ENCODE assay signal across 16 cellular contexts in genomic region chr6:46306429-46306828, GRCh38.
DNase-seq lines count a peak whose midpoint lies in the region; ATAC-seq and TF ChIP-seq lines count a peak whose summit lies in the region.
"Had no signal": no experiment of that assay in that cellular context is flagged by ENCODE, and none has a peak within 500 bp of the region (broad histone marks: within the 10 kb centered on the region; RNA-seq: fewer than 3 reads in every experiment).

No MANE protein-coding gene starts in this region.

- no peak overlapping the region for H3K27ac ChIP-seq in left ventricle myocardium inferior (replicated peaks)
- H3K27ac ChIP-seq in right atrium auricular region: no peak overlapping the region
- H3K27ac ChIP-seq: 22Rv1; A549; BLaER1 treated with 17β-estradiol and CSF1 and Interleukin-3, amounts not matched to agents 10 nM and 100 nM; C4-2B had no signal

- H3K9me3 ChIP-seq in left ventricle myocardium inferior (replicated peaks) (no peaks in the 10 kb centered on the region), right atrium auricular region (no peaks in the 10 kb centered on the region)
- H3K9me3 ChIP-seq: A549, Caco-2 had no signal

- TF ChIP-seq CTCF in left ventricle myocardium inferior (IDR thresholded peaks at IDR 0.05; ENCODE audit: borderline replicate concordance) (no peak), right atrium auricular region (IDR thresholded peaks at IDR 0.05) (no peak)

- peaks cover 45% of the 10 kb centered on the region for H3K4me1 ChIP-seq in left ventricle myocardium inferior
- peaks cover 0 to 15% of the 10 kb centered on the region in 2 donors for H3K4me1 ChIP-seq in right atrium auricular region
- H3K4me1 ChIP-seq: A549; BLaER1 treated with 17β-estradiol and CSF1 and Interleukin-3, amounts not matched to agents 10 nM and 100 nM; Caco-2 had no signal

- H3K36me3 ChIP-seq in left ventricle myocardium inferior (no peaks in the 10 kb centered on the region), right atrium auricular region (no peaks in the 10 kb centered on the region)
- H3K36me3 ChIP-seq: BLaER1 treated with 17β-estradiol and CSF1 and Interleukin-3, amounts not matched to agents 10 nM and 100 nM had no signal

- no peak overlapping the region for H3K4me3 ChIP-seq in left ventricle myocardium inferior
- no peak overlapping the region for H3K4me3 ChIP-seq in right atrium auricular region
- H3K4me3 ChIP-seq: A549; BLaER1 treated with 17β-estradiol and CSF1 and Interleukin-3, amounts not matched to agents 10 nM and 100 nM had no signal

- H3K27me3 ChIP-seq in left ventricle myocardium inferior (ENCODE audit: low read depth) (no peaks in the 10 kb centered on the region), right atrium auricular region (no peaks in the 10 kb centered on the region)
- H3K27me3 ChIP-seq: BLaER1 treated with 17β-estradiol and CSF1 and Interleukin-3, amounts not matched to agents 10 nM and 100 nM had no signal

- ATAC-seq in Right ventricle myocardium superior (ENCODE audit: poor library complexity) (peak; percentile 10), left ventricle myocardium superior (peak; percentile 37)
- ATAC-seq: A549; CD8-positive, alpha-beta T cell had no signal

- intact Hi-C loops in Right ventricle myocardium superior (cut with DNase I) (no loop called here), left ventricle myocardium inferior (cut with micrococcal nuclease) (no loop called here), left ventricle myocardium superior (cut with micrococcal nuclease) (no loop called here)

- DNase-seq in Right ventricle myocardium superior (no peak), left ventricle myocardium inferior (no peak), left ventricle myocardium superior (no peak), right atrium auricular region (ENCODE audit: low spot score) (no peak), NCI-H69 (lab: John Stamatoyannopoulos, UW) (peak; percentile 54)
- DNase-seq: AML-193; Caco-2; Calu3; CD4-positive, alpha-beta T cell; CD8-positive, alpha-beta T cell; DMS79 treated with DMSO at 0.1 percent for 48 hours; GF-D8 had no signal
